In the genomic region with DNA sequence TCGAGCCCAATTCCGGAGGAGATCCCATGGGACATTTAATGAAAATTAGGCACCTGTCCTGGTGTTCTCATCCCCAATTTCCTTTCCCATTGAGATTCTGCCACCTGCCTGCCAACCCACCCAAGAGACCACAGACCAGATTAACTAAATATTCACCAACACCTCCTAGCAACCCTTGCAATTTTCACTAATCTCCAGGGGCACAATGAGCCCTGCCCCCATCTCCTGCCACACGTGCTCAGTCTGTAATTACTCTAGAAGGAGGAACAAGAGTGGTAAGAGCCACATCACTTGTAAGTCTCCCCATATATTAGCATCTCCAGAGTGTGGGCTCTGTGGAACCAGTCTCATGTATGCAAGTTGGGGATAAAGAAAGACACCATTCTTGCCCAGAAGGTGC, we compare ENCODE assay signal across 12 cellular contexts. TPM values are rescaled to one million over a fixed set of nuclear protein-coding genes. Genes with fewer than 3 reads are reported as not detected.
DNase-seq lines count a peak whose midpoint lies in the region; ATAC-seq and TF ChIP-seq lines count a peak whose summit lies in the region.
"Had no signal": no experiment of that assay in that cellular context is flagged by ENCODE, and none has a peak within 500 bp of the region (broad histone marks: within the 10 kb centered on the region; RNA-seq: fewer than 3 reads in every experiment).

No MANE protein-coding gene starts in this region.

- peaks cover 13% of the 10 kb centered on the region for H3K4me1 Mint-ChIP-seq in activated naive CD8-positive, alpha-beta T cell treated with anti-CD3 and anti-CD28 coated beads, Interleukin-2, amount 50 U/mL, for 24 hours

- no peaks in the 10 kb centered on the region for H3K79me2 ChIP-seq in Karpas-422 (ENCODE audit: low read length)

- CTCF ChIA-PET in GM10248 (lab: Yijun Ruan, JAX): interaction anchor here (0.7 to 14.3 kb wide), 5 partner anchors 13 to 107 kb away, joined by 3 to 159 read pairs (median 4); no protein-coding TSS in a partner anchor

- no peaks in the 10 kb centered on the region for H3K9me2 ChIP-seq in Karpas-422 (replicated peaks; ENCODE audit: insufficient read depth, low read length)

- H3K4me3 ChIP-seq in Karpas-422 (ENCODE audit: low read length) (peak overlapping the region; percentile 17; the same call in 1 of the 2 replicates), sigmoid colon (no peak overlapping the region)

- intact Hi-C loops in sigmoid colon (cut with DNase I): loop anchor here (5.0 kb wide), 1 partner anchor 186 kb away; a partner anchor contains a TSS

- H3K9me3 ChIP-seq in Karpas-422 (ENCODE audit: low read length): no peaks in the 10 kb centered on the region
- no peaks in the 10 kb centered on the region for H3K9me3 ChIP-seq in sigmoid colon

- POLR2A ChIA-PET in GM10248 (lab: Yijun Ruan, JAX): no interaction called here

- H3K4me2 ChIP-seq in Karpas-422 (ENCODE audit: low read depth, low read length, poor library complexity, severe bottlenecking): peak overlapping the region; percentile 76

- no peaks in the 10 kb centered on the region for H3K9me3 Mint-ChIP-seq in activated naive CD8-positive, alpha-beta T cell treated with anti-CD3 and anti-CD28 coated beads, Interleukin-2, amount 50 U/mL, for 24 hours

- no peaks in the 10 kb centered on the region for H3K27me3 Mint-ChIP-seq in activated naive CD8-positive, alpha-beta T cell treated with anti-CD3 and anti-CD28 coated beads, Interleukin-2, amount 50 U/mL, for 24 hours

- no peak overlapping the region for H3K27ac ChIP-seq in Karpas-422 (ENCODE audit: low read length)
- peak overlapping the region in 3 of 4 donors; percentile 18 to 97 (median 97) for H3K27ac ChIP-seq in sigmoid colon

- no peak for TF ChIP-seq EP300 in sigmoid colon (IDR thresholded peaks at IDR 0.05)

- H4K20me1 ChIP-seq in Karpas-422 (ENCODE audit: insufficient read depth, low read depth, low read length): peaks cover 66% of the 10 kb centered on the region

- no peak overlapping the region for H3K4me3 Mint-ChIP-seq in activated naive CD8-positive, alpha-beta T cell treated with anti-CD3 and anti-CD28 coated beads, Interleukin-2, amount 50 U/mL, for 24 hours

- no peak for ATAC-seq in activated naive CD8-positive, alpha-beta T cell treated with anti-CD3 and anti-CD28 coated beads, Interleukin-2, amount 50 U/mL, for 24 hours

- TF ChIP-seq CTCF in sigmoid colon (IDR thresholded peaks at IDR 0.05): no peak
- no peak for TF ChIP-seq CTCF in GM10248 (IDR thresholded peaks at IDR 0.05; ENCODE audit: control extremely low read depth, extremely low read depth, low read depth, missing control alignments)

- no peak for TF ChIP-seq POLR2A in sigmoid colon (IDR thresholded peaks at IDR 0.05)

- peak overlapping the region; percentile 70 for H3K27ac Mint-ChIP-seq in activated naive CD8-positive, alpha-beta T cell treated with anti-CD3 and anti-CD28 coated beads, Interleukin-2, amount 50 U/mL, for 24 hours

- H2AFZ ChIP-seq in Karpas-422 (ENCODE audit: low read length): no peak overlapping the region

- H3K4me1 ChIP-seq in Karpas-422 (ENCODE audit: low read length) (peaks cover 57% of the 10 kb centered on the region), sigmoid colon (peaks cover 0 to 79% (median 69%) of the 10 kb centered on the region in 4 donors)

- peak; percentile 33 for DNase-seq in NCI-H2107 treated with DMSO at 0.1 percent for 48 hours (lab: John Stamatoyannopoulos, UW; ENCODE audit: unreplicated experiment)
- no peak for DNase-seq in NCI-H2107 (lab: John Stamatoyannopoulos, UW)
- DNase-seq in Karpas-422: peak; percentile 75
- no peak for DNase-seq in activated naive CD8-positive, alpha-beta T cell treated with anti-CD3 and anti-CD28 coated beads, Interleukin-2, amount 50 U/mL, for 24 hours
- DNase-seq in sigmoid colon: no peak
- no peak for DNase-seq in CD1c-positive myeloid dendritic cell (ENCODE audit: extremely low spot score)
- DNase-seq in kidney tubule cell (ENCODE audit: low spot score): no peak
- DNase-seq in GM10248 (ENCODE audit: extremely low spot score): no peak
- DNase-seq: GDM1; NCI-H526 treated with DMSO at 0.1 percent for 48 hours; retina; stimulated activated CD4-positive, alpha-beta T cell treated with anti-CD3 and anti-CD28 coated beads, Interleukin-2, amount 100 ng/mL, for 24 hours had no signal

- no peak overlapping the region for H3K9ac ChIP-seq in Karpas-422 (ENCODE audit: low read length)

- 64 to 65% methylated on average over 3 of the region's 3 CpGs for WGBS in sigmoid colon, 2 donors

- no peaks in the 10 kb centered on the region for H3K36me3 ChIP-seq in Karpas-422 (ENCODE audit: insufficient read depth, low read length)
- H3K36me3 ChIP-seq in sigmoid colon: peaks cover 10 to 45% (median 27%) of the 10 kb centered on the region in 4 donors

- H3K27me3 ChIP-seq in Karpas-422 (ENCODE audit: low read length): 0 out of 2 replicates have a peak, but pooled peaks cover 2% of the 10 kb centered on the region
- no peaks in the 10 kb centered on the region for H3K27me3 ChIP-seq in sigmoid colon

- peaks cover 23% of the 10 kb centered on the region for H3K36me3 Mint-ChIP-seq in activated naive CD8-positive, alpha-beta T cell treated with anti-CD3 and anti-CD28 coated beads, Interleukin-2, amount 50 U/mL, for 24 hours (ENCODE audit: low read depth)

RNA-seq across cellular contexts. Expression of a gene that starts 38.0 kb away (rescaled TPM):
- 5.4 and 6.2 TPM in 2 replicates for total RNA-seq in Karpas-422 (2014; rRNA removed; shearing (Covaris generic); ENCODE audit: low replicate concordance)
- total RNA-seq in sigmoid colon: 1 to 10 TPM; 2.5 to 7.5 (median 5.1) TPM
- 10 to 100 TPM in 1 of 3 donors, 1 to 10 TPM in 2; 4.8 to 21.3 (median 6.0) TPM for polyA plus RNA-seq in sigmoid colon

RNA-seq across cellular contexts. Expression of a gene that starts 43.7 kb away (rescaled TPM):
- total RNA-seq in Karpas-422 (2014; rRNA removed; shearing (Covaris generic); ENCODE audit: low replicate concordance): 29.0 and 45.3 TPM in 2 replicates
- total RNA-seq in sigmoid colon: 100 to 1,000 TPM; 249 to 343 (median 265) TPM
- 100 to 1,000 TPM in 2 of 3 donors, 10 to 100 TPM in 1; 99.1 to 176 (median 109) TPM for polyA plus RNA-seq in sigmoid colon

RNA-seq across cellular contexts. Expression of a gene that starts 44.0 kb away (rescaled TPM):
- 2.3 and 4.6 TPM in 2 replicates for total RNA-seq in Karpas-422 (2014; rRNA removed; shearing (Covaris generic); ENCODE audit: low replicate concordance)
- total RNA-seq in sigmoid colon: 10 to 100 TPM in 1 of 4 donors, 1 to 10 TPM in 3; 3.2 to 14.8 (median 6.4) TPM
- polyA plus RNA-seq in sigmoid colon: 10 to 100 TPM in 2 of 3 donors, 1 to 10 TPM in 1; 4.6 to 12.3 (median 10.8) TPM

Comparison
In these comparisons a context has a peak if more than half of its experiments do, and no peak if none do; other contexts are left out.
1. DNase-seq: peak in NCI-H2107 treated with DMSO at 0.1 percent for 48 hours (single experiment) and Karpas-422 (single experiment); none in NCI-H2107 (single experiment), activated naive CD8-positive, alpha-beta T cell treated with anti-CD3 and anti-CD28 coated beads, Interleukin-2, amount 50 U/mL, for 24 hours (single experiment), sigmoid colon (single experiment), CD1c-positive myeloid dendritic cell (single experiment), kidney tubule cell (single experiment) and GM10248 (single experiment).